In genomic region chr17:65228734-65229390, GRCh38 we compare ENCODE assay signal across 8 cellular contexts.
DNase-seq lines count a peak whose midpoint lies in the region; ATAC-seq lines count a peak whose summit lies in the region.

No MANE protein-coding gene starts in this region.

- peak; percentile 55 for ATAC-seq in HG03139 (IDR thresholded peaks at IDR 0.05; ENCODE audit: unreplicated experiment)

- DNase-seq in activated CD4-positive, CD25-positive, alpha-beta regulatory T cell treated with anti-CD3 and anti-CD28 coated beads, Interleukin-2, amount 50 U/mL, for 16 hours (ENCODE audit: low read depth, low spot score), result peak; percentile 12
- no peak for DNase-seq in activated CD4-positive, CD25-positive, alpha-beta regulatory T cell (lab: John Stamatoyannopoulos, UW)
- DNase-seq in RPMI7951 (ENCODE audit: low read depth) (peak; percentile 79), astrocyte of the hippocampus (ENCODE audit: low read depth, low spot score) (peak; percentile 88), DMS153 (lab: John Stamatoyannopoulos, UW) (no peak), inferior parietal cortex (ENCODE audit: extremely low spot score) (no peak)
- DNase-seq in stimulated activated CD4-positive, alpha-beta T cell treated with anti-CD3 and anti-CD28 coated beads, Interleukin-15, amount 100 ng/mL, for 24 hours, result peak; percentile 72

Comparison
In these comparisons a context has a peak if more than half of its experiments do, and no peak if none do; other contexts are left out.
1. DNase-seq: peak in activated CD4-positive, CD25-positive, alpha-beta regulatory T cell treated with anti-CD3 and anti-CD28 coated beads, Interleukin-2, amount 50 U/mL, for 16 hours (single experiment), RPMI7951 (single experiment), astrocyte of the hippocampus (single experiment) and stimulated activated CD4-positive, alpha-beta T cell treated with anti-CD3 and anti-CD28 coated beads, Interleukin-15, amount 100 ng/mL, for 24 hours (single experiment); none in activated CD4-positive, CD25-positive, alpha-beta regulatory T cell (0 of 4), DMS153 (single experiment) and inferior parietal cortex (single experiment).